In the genomic region with DNA sequence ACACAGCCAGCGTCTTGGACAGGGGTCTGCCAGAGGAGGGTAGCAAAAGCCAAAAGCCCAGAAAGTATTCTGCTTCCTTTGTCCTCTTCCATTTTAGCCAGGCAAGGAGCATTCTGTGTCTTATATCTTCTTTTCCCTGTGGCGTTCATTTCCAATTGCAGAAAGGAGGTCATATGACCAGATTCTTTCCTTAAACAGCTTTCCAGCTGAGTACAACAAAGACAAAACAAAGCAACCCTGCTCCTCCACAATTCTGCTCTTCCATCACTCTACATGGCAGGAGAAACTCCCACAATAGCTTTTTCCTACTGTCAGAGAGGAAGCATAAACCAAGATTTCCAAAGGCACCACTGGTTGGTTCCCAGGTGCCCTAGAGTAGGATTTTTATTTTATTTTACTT, we compare ENCODE assay signal across 11 cellular contexts. TPM values are rescaled to one million over a fixed set of nuclear protein-coding genes. Genes with fewer than 3 reads are reported as not detected.
DNase-seq lines count a peak whose midpoint lies in the region; ATAC-seq and TF ChIP-seq lines count a peak whose summit lies in the region.
"Had no signal": no experiment of that assay in that cellular context is flagged by ENCODE, and none has a peak within 500 bp of the region (broad histone marks: within the 10 kb centered on the region; RNA-seq: fewer than 3 reads in every experiment).

No MANE protein-coding gene starts in this region.

- H3K4me3 Mint-ChIP-seq in activated naive CD4-positive, alpha-beta T cell treated with anti-CD3 and anti-CD28 coated beads, Interleukin-2, amount 50 U/mL, for 24 hours, result no peak overlapping the region
- no peak overlapping the region for H3K4me3 Mint-ChIP-seq in chondrocyte (ENCODE audit: unreplicated experiment)
- H3K4me3 Mint-ChIP-seq: activated naive CD8-positive, alpha-beta T cell had no signal

- WGBS in transverse colon (ENCODE audit: low coverage in 1 of 2), 2 donors, result 68 to 74% methylated on average over 2 of the region's 2 CpGs

- ATAC-seq in activated naive CD4-positive, alpha-beta T cell treated with anti-CD3 and anti-CD28 coated beads, Interleukin-2, amount 50 U/mL, for 72 hours, result no peak
- no peak for ATAC-seq in GM19351 (IDR thresholded peaks at IDR 0.05; ENCODE audit: unreplicated experiment)

- TF ChIP-seq CTCF in chondrocyte (IDR thresholded peaks at IDR 0.05) (no peak), transverse colon (IDR thresholded peaks at IDR 0.05) (no peak)

- H3K27ac ChIP-seq in transverse colon, result peak overlapping the region; percentile 88 to 94 (median 90)

- H3K4me1 Mint-ChIP-seq in activated naive CD4-positive, alpha-beta T cell treated with anti-CD3 and anti-CD28 coated beads, Interleukin-2, amount 50 U/mL, for 24 hours, result peaks cover 46% of the 10 kb centered on the region
- peaks cover 42% of the 10 kb centered on the region for H3K4me1 Mint-ChIP-seq in chondrocyte (ENCODE audit: low read depth)

- in situ Hi-C loops in transverse colon (cut with MboI; ENCODE audit: low pct_ligation_motif_present in 1 of 4, low pct_unique_long_range_greater_than_20kb in 1 of 4, low sequenced_read_pairs in 3 of 4), result loop anchor here in 2 of 4 donors (5.0 to 10.0 kb wide), 2 partner anchors 42 to 45 kb away; no protein-coding TSS in a partner anchor

- H3K36me3 Mint-ChIP-seq in activated naive CD4-positive, alpha-beta T cell treated with anti-CD3 and anti-CD28 coated beads, Interleukin-2, amount 50 U/mL, for 24 hours, result no peaks in the 10 kb centered on the region
- H3K36me3 Mint-ChIP-seq in activated naive CD4-positive, alpha-beta T cell treated with anti-CD3 and anti-CD28 coated beads, Interleukin-2, amount 50 U/mL, for 72 hours, result peaks cover 0 to 23% of the 10 kb centered on the region in 2 donors
- H3K36me3 Mint-ChIP-seq in chondrocyte (ENCODE audit: low read depth), result no peaks in the 10 kb centered on the region

- H3K9me3 Mint-ChIP-seq in activated naive CD4-positive, alpha-beta T cell treated with anti-CD3 and anti-CD28 coated beads, Interleukin-2, amount 50 U/mL, for 24 hours, result no peaks in the 10 kb centered on the region
- H3K9me3 Mint-ChIP-seq in activated naive CD4-positive, alpha-beta T cell treated with anti-CD3 and anti-CD28 coated beads, Interleukin-2, amount 50 U/mL, for 72 hours, result no peaks in the 10 kb centered on the region
- H3K9me3 Mint-ChIP-seq in chondrocyte (ENCODE audit: low read depth), result no peaks in the 10 kb centered on the region

- H3K4me3 ChIP-seq in transverse colon, result no peak overlapping the region

- TF ChIP-seq POLR2A in transverse colon (IDR thresholded peaks at IDR 0.05), result no peak

- H3K27ac Mint-ChIP-seq in activated naive CD4-positive, alpha-beta T cell treated with anti-CD3 and anti-CD28 coated beads, Interleukin-2, amount 50 U/mL, for 24 hours, result peak overlapping the region; percentile 41
- H3K27ac Mint-ChIP-seq in activated naive CD4-positive, alpha-beta T cell treated with anti-CD3 and anti-CD28 coated beads, Interleukin-2, amount 50 U/mL, for 72 hours, result peak overlapping the region in 1 of 2 donors; percentile 82
- peak overlapping the region; percentile 68 for H3K27ac Mint-ChIP-seq in chondrocyte (ENCODE audit: unreplicated experiment)
- H3K27ac Mint-ChIP-seq: activated naive CD8-positive, alpha-beta T cell had no signal

- intact Hi-C loops in transverse colon (cut with DNase I; ENCODE audit: low total_unique reads), result no loop called here

- H3K9me3 ChIP-seq in transverse colon, result no peaks in the 10 kb centered on the region

- H3K27me3 Mint-ChIP-seq in activated naive CD4-positive, alpha-beta T cell treated with anti-CD3 and anti-CD28 coated beads, Interleukin-2, amount 50 U/mL, for 24 hours, result no peaks in the 10 kb centered on the region
- H3K27me3 Mint-ChIP-seq in chondrocyte (ENCODE audit: low read depth), result no peaks in the 10 kb centered on the region
- H3K27me3 Mint-ChIP-seq: activated naive CD8-positive, alpha-beta T cell had no signal

- no peak for DNase-seq in activated naive CD4-positive, alpha-beta T cell treated with anti-CD3 and anti-CD28 coated beads, Interleukin-2, amount 50 U/mL, for 72 hours (ENCODE audit: low spot score in 2 of 2)
- DNase-seq in chondrocyte (ENCODE audit: low spot score) (no peak), medulla oblongata (ENCODE audit: extremely low spot score) (peak; percentile 26), transverse colon (no peak), UCSD-AML1 (lab: John Stamatoyannopoulos, UW; ENCODE audit: unreplicated experiment) (no peak), NCI-H748 treated with DMSO at 0.1 percent for 48 hours (lab: John Stamatoyannopoulos, UW) (no peak)
- DNase-seq: kidney, NCI-H1694 had no signal

- no peaks in the 10 kb centered on the region for H3K36me3 ChIP-seq in transverse colon

- H3K27me3 ChIP-seq in transverse colon, result no peaks in the 10 kb centered on the region

- peaks cover 34 to 61% (median 48%) of the 10 kb centered on the region in 4 donors for H3K4me1 ChIP-seq in transverse colon

- no peak for TF ChIP-seq EP300 in transverse colon (IDR thresholded peaks at IDR 0.05; ENCODE audit: low read depth)

RNA-seq across cellular contexts. Expression of gene ENSA, which starts 19.7 kb away (rescaled TPM):
- total RNA-seq in activated naive CD4-positive, alpha-beta T cell treated with anti-CD3 and anti-CD28 coated beads, Interleukin-2, amount 50 U/mL, for 72 hours, result 100 to 1,000 TPM; 133 to 183 TPM
- total RNA-seq in chondrocyte, result 85.5 to 125 TPM (median 85.7 TPM) in 3 replicates
- 100 to 1,000 TPM; 111 to 174 (median 158) TPM for total RNA-seq in transverse colon

RNA-seq across cellular contexts. Expression of gene MCL1, which starts 30.3 kb away (rescaled TPM):
- 100 to 1,000 TPM; 277 to 307 TPM for total RNA-seq in activated naive CD4-positive, alpha-beta T cell treated with anti-CD3 and anti-CD28 coated beads, Interleukin-2, amount 50 U/mL, for 72 hours
- 211 to 264 TPM (median 255 TPM) in 3 replicates for total RNA-seq in chondrocyte
- total RNA-seq in transverse colon, result 100 to 1,000 TPM; 176 to 395 (median 269) TPM
